Comparison of ENCODE assay signal across 8 cellular contexts in the genomic region with DNA sequence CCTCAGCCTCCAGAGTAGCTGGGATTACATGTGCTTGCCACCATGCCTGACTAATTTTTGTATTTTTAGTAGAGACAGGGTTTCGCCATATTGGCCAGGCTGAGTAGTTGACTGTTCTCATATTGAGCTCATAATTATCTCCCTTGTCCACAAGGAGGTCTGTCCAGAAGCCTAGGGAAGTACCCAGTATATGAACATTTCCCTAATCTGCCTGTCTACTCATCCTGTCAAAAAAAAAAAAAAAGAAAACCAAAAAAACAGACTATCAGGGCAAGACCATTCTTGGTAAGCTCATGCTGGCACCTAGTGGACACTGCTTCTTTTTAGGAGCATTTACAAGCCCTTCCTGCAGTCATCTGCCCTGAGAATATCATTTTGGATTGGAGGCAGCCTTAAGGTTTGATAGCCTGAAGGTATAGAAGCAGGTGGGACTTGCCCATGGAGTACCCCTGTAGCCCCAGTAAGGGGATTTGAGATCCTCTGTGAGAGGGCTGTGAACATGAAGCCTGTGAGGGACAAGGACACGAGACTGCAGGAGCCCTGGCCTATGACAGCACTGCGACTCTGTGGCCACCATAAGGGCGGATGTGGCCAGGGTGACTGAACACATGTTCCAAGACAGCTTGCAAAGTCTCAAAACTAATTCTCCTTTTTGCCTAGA. TPM values are rescaled to one million over a fixed set of nuclear protein-coding genes. Genes with fewer than 3 reads are reported as not detected.
DNase-seq lines count a peak whose midpoint lies in the region; TF ChIP-seq lines count a peak whose summit lies in the region.

No MANE protein-coding gene starts in this region.

- intact Hi-C loops in thyroid gland (cut with DNase I), result no loop called here

- H3K27me3 ChIP-seq in liver (ENCODE audit: control insufficient read depth in 4 of 4, insufficient read depth in 4 of 4, low read length in 3 of 4), result no peaks in the 10 kb centered on the region
- H3K27me3 ChIP-seq in thyroid gland, result no peaks in the 10 kb centered on the region

- DNase-seq in activated naive CD4-positive, alpha-beta T cell treated with Interleukin-2 at 50 U/mL for 16 hours, result peak; percentile 51
- no peak for DNase-seq in activated naive CD4-positive, alpha-beta T cell treated with anti-CD3 and anti-CD28 coated beads, Interleukin-2, amount 50 U/mL, for 16 hours
- DNase-seq in HEK293T (ENCODE audit: extremely low spot score), result peak; percentile 44
- DNase-seq in M059J (ENCODE audit: low read depth), result peak; percentile 80
- peak in 4 of 5 donors; percentile 15 to 67 (median 27) for DNase-seq in T-helper 1 cell
- peak; percentile 45 for DNase-seq in central memory CD4-positive, alpha-beta T cell
- peak; percentile 10 to 20 for DNase-seq in thyroid gland

- POLR2A ChIA-PET in HEK293T (lab: Yijun Ruan, JAX), result interaction anchor here (2.0 kb wide), 1 partner anchor 12 kb away, joined by 11 read pairs; no protein-coding TSS in a partner anchor

- H3K9me3 ChIP-seq in liver (ENCODE audit: control insufficient read depth in 4 of 4, low read length in 3 of 4), result no peaks in the 10 kb centered on the region
- H3K9me3 ChIP-seq in thyroid gland, result no peaks in the 10 kb centered on the region

- TF ChIP-seq CTCF in liver (IDR thresholded peaks at IDR 0.05; ENCODE audit: low read depth, low read length, missing input control) (peak; percentile 50), thyroid gland (IDR thresholded peaks at IDR 0.05) (peak in 1 of 6 experiments; percentile 22)

- CTCF ChIA-PET in HEK293T (lab: Yijun Ruan, JAX), result interaction anchor here (0.7 to 1.7 kb wide), 4 partner anchors 10 to 91 kb away, joined by 3 to 8 read pairs (median 3); no protein-coding TSS in a partner anchor

- TF ChIP-seq POLR2A in thyroid gland (IDR thresholded peaks at IDR 0.05), result no peak

- no peak overlapping the region for H3K9ac ChIP-seq in liver (ENCODE audit: low read depth in 1 of 2, low read length in 2 of 2)

- WGBS in liver, result 81% methylated on average over 4 of the region's 4 CpGs
- WGBS in thyroid gland, 2 donors, result 77 to 79% methylated on average over 4 of the region's 4 CpGs

- TF ChIP-seq RAD21 in liver (IDR thresholded peaks at IDR 0.05), result peak; percentile 89 to 90

- H3K4me1 ChIP-seq in liver (ENCODE audit: control insufficient read depth in 4 of 4, insufficient read depth in 4 of 4, low read length in 3 of 4) (no peaks in the 10 kb centered on the region), thyroid gland (no peaks in the 10 kb centered on the region)

- H3K27ac ChIP-seq in liver (ENCODE audit: low read depth in 1 of 2, low read length in 2 of 2) (no peak overlapping the region), thyroid gland (no peak overlapping the region)

- H3K36me3 ChIP-seq in liver (ENCODE audit: control insufficient read depth in 4 of 4, insufficient read depth in 3 of 4, low read depth in 1 of 4, low read length in 3 of 4) (no peaks in the 10 kb centered on the region), thyroid gland (no peaks in the 10 kb centered on the region)

- H3K4me3 ChIP-seq in liver (ENCODE audit: low read depth in 1 of 3, low read length in 3 of 3) (no peak overlapping the region), thyroid gland (replicated peaks in 1 of 3) (no peak overlapping the region)

TF ChIP-seq in HEK293T, 16 proteins besides CTCF, POLR2A, EP300 and RAD21:
- TF ChIP-seq ZNF384 (IDR thresholded peaks at IDR 0.05) (peak; percentile 98), ARNT (IDR thresholded peaks at IDR 0.05) (no peak), HDGF (IDR thresholded peaks at IDR 0.05; ENCODE audit: borderline replicate concordance) (no peak)
- TF ChIP-seq, protein P1, sequence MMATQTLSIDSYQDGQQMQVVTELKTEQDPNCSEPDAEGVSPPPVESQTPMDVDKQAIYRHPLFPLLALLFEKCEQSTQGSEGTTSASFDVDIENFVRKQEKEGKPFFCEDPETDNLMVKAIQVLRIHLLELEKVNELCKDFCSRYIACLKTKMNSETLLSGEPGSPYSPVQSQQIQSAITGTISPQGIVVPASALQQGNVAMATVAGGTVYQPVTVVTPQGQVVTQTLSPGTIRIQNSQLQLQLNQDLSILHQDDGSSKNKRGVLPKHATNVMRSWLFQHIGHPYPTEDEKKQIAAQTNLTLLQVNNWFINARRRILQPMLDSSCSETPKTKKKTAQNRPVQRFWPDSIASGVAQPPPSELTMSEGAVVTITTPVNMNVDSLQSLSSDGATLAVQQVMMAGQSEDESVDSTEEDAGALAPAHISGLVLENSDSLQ (IDR thresholded peaks at IDR 0.05), result peak; percentile 35; the same call in 1 of the 2 replicates

TF ChIP-seq in liver, 16 proteins besides CTCF, POLR2A, EP300 and RAD21:
- TF ChIP-seq GABPA (IDR thresholded peaks at IDR 0.05 in 1 of 2, conservative IDR thresholded peaks at IDR 0.05 in 1 of 2) (no peak), SP1 (IDR thresholded peaks at IDR 0.05) (no peak), HNF4A (conservative IDR thresholded peaks at IDR 0.05) (no peak), EGR1 (IDR thresholded peaks at IDR 0.05; ENCODE audit: low read depth in 2 of 2) (no peak), TAF1 (conservative IDR thresholded peaks at IDR 0.05) (no peak), YY1 (IDR thresholded peaks at IDR 0.05) (no peak), JUND (IDR thresholded peaks at IDR 0.05) (no peak), FOXA2 (IDR thresholded peaks at IDR 0.05) (no peak), FOXA1 (IDR thresholded peaks at IDR 0.05) (no peak), ATF3 (IDR thresholded peaks at IDR 0.05) (no peak), MAX (IDR thresholded peaks at IDR 0.05) (no peak), NR2F2 (IDR thresholded peaks at IDR 0.05) (no peak), REST (IDR thresholded peaks at IDR 0.05) (no peak), RXRA (IDR thresholded peaks at IDR 0.05) (no peak), HNF4G (IDR thresholded peaks at IDR 0.05) (no peak)
- TF ChIP-seq, protein P2, sequence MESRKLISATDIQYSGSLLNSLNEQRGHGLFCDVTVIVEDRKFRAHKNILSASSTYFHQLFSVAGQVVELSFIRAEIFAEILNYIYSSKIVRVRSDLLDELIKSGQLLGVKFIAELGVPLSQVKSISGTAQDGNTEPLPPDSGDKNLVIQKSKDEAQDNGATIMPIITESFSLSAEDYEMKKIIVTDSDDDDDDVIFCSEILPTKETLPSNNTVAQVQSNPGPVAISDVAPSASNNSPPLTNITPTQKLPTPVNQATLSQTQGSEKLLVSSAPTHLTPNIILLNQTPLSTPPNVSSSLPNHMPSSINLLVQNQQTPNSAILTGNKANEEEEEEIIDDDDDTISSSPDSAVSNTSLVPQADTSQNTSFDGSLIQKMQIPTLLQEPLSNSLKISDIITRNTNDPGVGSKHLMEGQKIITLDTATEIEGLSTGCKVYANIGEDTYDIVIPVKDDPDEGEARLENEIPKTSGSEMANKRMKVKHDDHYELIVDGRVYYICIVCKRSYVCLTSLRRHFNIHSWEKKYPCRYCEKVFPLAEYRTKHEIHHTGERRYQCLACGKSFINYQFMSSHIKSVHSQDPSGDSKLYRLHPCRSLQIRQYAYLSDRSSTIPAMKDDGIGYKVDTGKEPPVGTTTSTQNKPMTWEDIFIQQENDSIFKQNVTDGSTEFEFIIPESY (IDR thresholded peaks at IDR 0.05), result no peak

RNA-seq across cellular contexts. Expression of gene DUSP12, which starts 10.8 kb away (rescaled TPM):
- total RNA-seq in M059J (2014; rRNA removed; shearing (Covaris generic)), result 39.9 and 44.5 TPM in 2 replicates
- total RNA-seq in liver (10 to 100 TPM; 14.9 to 18.2 TPM), thyroid gland (10 to 100 TPM; 36.6 to 53.7 (median 39.8) TPM)
- 10 to 100 TPM in 1 of 2 donors, 1 to 10 TPM in 1; 7.9 to 10.1 TPM for polyA plus RNA-seq in liver

RNA-seq across cellular contexts. Expression of gene FCRLB, which starts 17.4 kb away (rescaled TPM):
- total RNA-seq in M059J (2014; rRNA removed; shearing (Covaris generic)), result 2.7 and 3.2 TPM in 2 replicates
- total RNA-seq in liver, result 1 to 10 TPM in 1 of 2 donors, under 1 TPM in 1; 0.33 to 2.9 TPM
- polyA plus RNA-seq in liver, result under 1 TPM; 0.38 to 0.76 TPM
- total RNA-seq in thyroid gland, result 1 to 10 TPM in 1 of 4 donors, under 1 TPM in 2, not detected in 1; 0.67 to 2.4 (median 0.89) TPM

RNA-seq across cellular contexts. Expression of gene ATF6, which starts 27.4 kb away (rescaled TPM):
- total RNA-seq in M059J (2014; rRNA removed; shearing (Covaris generic)), result 37.9 and 38.8 TPM in 2 replicates
- 10 to 100 TPM; 16.5 to 22.5 TPM for total RNA-seq in liver
- polyA plus RNA-seq in liver, result 10 to 100 TPM; 10.0 to 10.3 TPM
- total RNA-seq in thyroid gland, result 10 to 100 TPM; 35.8 to 45.6 (median 38.7) TPM

RNA-seq across cellular contexts. Expression of gene FCRLA, which starts 31.7 kb away (rescaled TPM):
- total RNA-seq in M059J (2014; rRNA removed; shearing (Covaris generic)), result 1.9 and 2.0 TPM in 2 replicates
- total RNA-seq in liver (1 to 10 TPM in 1 of 2 donors, under 1 TPM in 1; 0.33 to 3.3 TPM), thyroid gland (not detected)
- polyA plus RNA-seq in liver, result under 1 TPM; 0.06 to 0.25 TPM
